ENCODE assay signal across 8 cellular contexts in genomic region chr3:141366285-141367037, GRCh38. TPM values are rescaled to one million over a fixed set of nuclear protein-coding genes. Genes with fewer than 3 reads are reported as not detected.
A peak's percentile ranks its signal among the peaks of the same experiment; 100 is the strongest.
DNase-seq lines count a peak whose midpoint lies in the region; ATAC-seq and TF ChIP-seq lines count a peak whose summit lies in the region.

No MANE protein-coding gene starts in this region.

- DNase-seq in astrocyte of the spinal cord (ENCODE audit: low read depth, low spot score) (peak; percentile 95), kidney tubule cell (ENCODE audit: low spot score) (peak; percentile 92), testis (peak; percentile 38), NCI-H82 (lab: John Stamatoyannopoulos, UW) (no peak)
- DNase-seq in effector memory CD4-positive, alpha-beta T cell = no peak

- H3K27me3 ChIP-seq in HUES48 (ENCODE audit: control insufficient read depth, insufficient read depth, low read length) (no peaks in the 10 kb centered on the region), testis (no peaks in the 10 kb centered on the region)
- no peaks in the 10 kb centered on the region for H3K27me3 ChIP-seq in effector memory CD4-positive, alpha-beta T cell (replicated peaks; ENCODE audit: control insufficient read depth, insufficient read depth, low read length, poor library complexity, severe bottlenecking)

- WGBS in testis, 2 donors = 46 to 62% methylated on average over 5 of the region's 5 CpGs

- no peak for TF ChIP-seq CTCF in astrocyte of the spinal cord (IDR thresholded peaks at IDR 0.05; ENCODE audit: low read depth, low read length)
- TF ChIP-seq CTCF in testis (IDR thresholded peaks at IDR 0.05) = no peak

- H3K27ac ChIP-seq in HUES48 (ENCODE audit: low read depth, low read length) = peak overlapping the region; percentile 4
- H3K27ac ChIP-seq in testis = peak overlapping the region; percentile 93 to 95
- no peak overlapping the region for H3K27ac ChIP-seq in effector memory CD4-positive, alpha-beta T cell (ENCODE audit: insufficient read depth, low read length, poor library complexity, severe bottlenecking)

- H3K4me3 ChIP-seq in HUES48 (ENCODE audit: low read depth, low read length) (no peak overlapping the region), astrocyte of the spinal cord (ENCODE audit: low read depth, low read length) (no peak overlapping the region), testis (no peak overlapping the region)
- H3K4me3 ChIP-seq in effector memory CD4-positive, alpha-beta T cell (ENCODE audit: insufficient read depth, low read depth, low read length, poor library complexity, severe bottlenecking) = no peak overlapping the region

- in situ Hi-C loops in astrocyte of the spinal cord (cut with HindIII; ENCODE audit: low sequenced_read_pairs) = no loop called here

- H3K4me1 ChIP-seq in HUES48 (ENCODE audit: control insufficient read depth, insufficient read depth, low read length) = peaks cover 28% of the 10 kb centered on the region
- peaks cover 47% of the 10 kb centered on the region for H3K4me1 ChIP-seq in testis
- no peaks in the 10 kb centered on the region for H3K4me1 ChIP-seq in effector memory CD4-positive, alpha-beta T cell (ENCODE audit: control insufficient read depth, insufficient read depth, low read length, poor library complexity, severe bottlenecking)

- no peak for TF ChIP-seq POLR2A in testis (IDR thresholded peaks at IDR 0.05)

- no peaks in the 10 kb centered on the region; the same call in 1 of the 2 replicates for H3K9me3 ChIP-seq in HUES48 (ENCODE audit: control insufficient read depth, insufficient read depth, low read length)
- H3K9me3 ChIP-seq in testis = no peaks in the 10 kb centered on the region
- H3K9me3 ChIP-seq in effector memory CD4-positive, alpha-beta T cell (ENCODE audit: control insufficient read depth, low read length) = no peaks in the 10 kb centered on the region

- no peak for ATAC-seq in GM18502 (IDR thresholded peaks at IDR 0.05; ENCODE audit: poor library complexity, unreplicated experiment)
- ATAC-seq in HG03039 (IDR thresholded peaks at IDR 0.05; ENCODE audit: unreplicated experiment) = no peak

- H3K9ac ChIP-seq in HUES48 (ENCODE audit: low read depth, low read length) = no peak overlapping the region

- intact Hi-C loops in testis (cut with DNase I; ENCODE audit: low total_unique reads) = loop anchor here (5.0 kb wide), 1 partner anchor 76 kb away; no protein-coding TSS in a partner anchor

- no peaks in the 10 kb centered on the region for H3K36me3 ChIP-seq in HUES48 (ENCODE audit: control insufficient read depth, insufficient read depth, low read length)
- no peaks in the 10 kb centered on the region for H3K36me3 ChIP-seq in testis (ENCODE audit: low read depth, missing control alignments)
- no peaks in the 10 kb centered on the region for H3K36me3 ChIP-seq in effector memory CD4-positive, alpha-beta T cell (ENCODE audit: control insufficient read depth, insufficient read depth, low read length)

RNA-seq across cellular contexts. Expression of gene ZBTB38, which starts 1.8 kb away (rescaled TPM):
- 100 to 1,000 TPM; 131 to 167 TPM for total RNA-seq in testis
- polyA plus RNA-seq in testis (ENCODE audit: insufficient read depth, low read depth, low replicate concordance) = 66.7 TPM

Comparison
In these comparisons a context has a peak if more than half of its experiments do, and no peak if none do; other contexts are left out.
1. DNase-seq: peak in astrocyte of the spinal cord (single experiment), kidney tubule cell (single experiment) and testis (single experiment); none in NCI-H82 (single experiment) and effector memory CD4-positive, alpha-beta T cell (0 of 3).